Comparison of ENCODE assay signal across 1 cellular context in genomic region chr6:4030672-4031071, GRCh38.
TF ChIP-seq lines count a peak whose summit lies in the region.

No MANE protein-coding gene starts in this region.

TF ChIP-seq in HepG2, 621 proteins besides CTCF, POLR2A, EP300 and RAD21:
- TF ChIP-seq NPAS2 (CRISPR knock-in tag; IDR thresholded peaks at IDR 0.05; ENCODE audit: borderline replicate concordance) (no peak), ZNF563 (CRISPR knock-in tag; IDR thresholded peaks at IDR 0.05) (no peak), PRMT3 (CRISPR knock-in tag; IDR thresholded peaks at IDR 0.05; ENCODE audit: borderline replicate concordance, low read depth) (no peak), MIER3 (CRISPR knock-in tag; IDR thresholded peaks at IDR 0.05; ENCODE audit: borderline replicate concordance) (no peak), PHF20 (CRISPR knock-in tag; IDR thresholded peaks at IDR 0.05) (no peak), PAX8 (CRISPR knock-in tag; IDR thresholded peaks at IDR 0.05; ENCODE audit: borderline replicate concordance) (no peak), DNMT3B (CRISPR knock-in tag; conservative IDR thresholded peaks at IDR 0.05) (no peak), ZGPAT (CRISPR knock-in tag; IDR thresholded peaks at IDR 0.05) (no peak), AGO2 (optimal IDR thresholded peaks at IDR 0.05; ENCODE audit: low read depth, low read length) (no peak), RFX1 (IDR thresholded peaks at IDR 0.05) (no peak), U2AF2 (IDR thresholded peaks at IDR 0.05; ENCODE audit: low read depth, low read length) (no peak)
